Comparison of ENCODE assay signal across 15 cellular contexts in the genomic region with DNA sequence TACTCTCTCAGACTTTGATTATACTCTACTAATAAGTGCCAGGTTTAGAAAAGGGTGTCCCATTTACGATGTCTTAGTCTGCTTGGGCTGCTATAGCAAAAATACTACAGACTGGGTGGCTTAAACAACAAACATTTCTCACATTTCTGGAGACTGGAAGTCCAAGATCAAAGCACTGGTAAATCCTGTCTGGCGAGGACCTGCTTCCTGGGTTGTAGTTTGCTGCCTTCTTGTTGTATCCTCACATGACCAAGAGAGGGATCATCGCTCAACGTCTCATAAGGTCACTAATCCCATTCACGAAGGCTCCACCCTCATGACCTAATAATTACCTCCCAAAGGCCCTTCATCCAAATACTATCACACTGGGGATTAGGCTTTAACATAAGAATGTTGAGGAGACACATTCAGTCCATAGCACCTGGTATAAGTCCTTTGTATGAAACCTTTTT. TPM values are rescaled to one million over a fixed set of nuclear protein-coding genes. Genes with fewer than 3 reads are reported as not detected.
DNase-seq lines count a peak whose midpoint lies in the region; ATAC-seq and TF ChIP-seq lines count a peak whose summit lies in the region.
"Had no signal": no experiment of that assay in that cellular context is flagged by ENCODE, and none has a peak within 500 bp of the region (broad histone marks: within the 10 kb centered on the region; RNA-seq: fewer than 3 reads in every experiment).

No MANE protein-coding gene starts in this region.

- no peaks in the 10 kb centered on the region for H3K4me1 ChIP-seq in adrenal gland (replicated peaks in 1 of 2)
- H3K4me1 ChIP-seq: vagina had no signal

- ATAC-seq in left ventricle myocardium superior: peak; percentile 14
- no peak for ATAC-seq in left cardiac atrium
- ATAC-seq in GM21390 (IDR thresholded peaks at IDR 0.05; ENCODE audit: unreplicated experiment): no peak
- no peak for ATAC-seq in HG03280 (IDR thresholded peaks at IDR 0.05; ENCODE audit: unreplicated experiment)
- ATAC-seq: activated CD4-positive, alpha-beta T cell treated with anti-CD3 and anti-CD28 coated beads for 36 hours; activated T-helper 17 cell treated with anti-CD3 and anti-CD28 coated beads, Interleukin-2, amount 50 U/mL, for 72 hours had no signal

- 88 to 95% (median 91%) methylated on average over 5 of the region's 5 CpGs for WGBS in adrenal gland, 4 donors

- intact Hi-C loops in left ventricle myocardium superior (cut with micrococcal nuclease) (no loop called here), left cardiac atrium (cut with DNase I) (no loop called here), adrenal gland (cut with DNase I) (no loop called here)

- no peak for TF ChIP-seq CTCF in fibroblast of mammary gland (conservative IDR thresholded peaks at IDR 0.05; ENCODE audit: control insufficient read depth, insufficient read depth, low read depth, low read length)
- no peak for TF ChIP-seq CTCF in adrenal gland (IDR thresholded peaks at IDR 0.05)

- H3K36me3 ChIP-seq in adrenal gland (replicated peaks in 1 of 2): peaks cover 0 to 44% of the 10 kb centered on the region in 2 donors

- no peak overlapping the region for H3K27ac ChIP-seq in adrenal gland
- H3K27ac ChIP-seq: vagina had no signal

- H3K9me3 ChIP-seq in adrenal gland (replicated peaks in 1 of 3): no peaks in the 10 kb centered on the region
- H3K9me3 ChIP-seq: vagina had no signal

- DNase-seq in left ventricle myocardium superior (no peak), left cardiac atrium (no peak), fibroblast of mammary gland (ENCODE audit: low read depth) (peak; percentile 41), NCI-H2029 (lab: John Stamatoyannopoulos, UW) (no peak), adrenal gland (no peak)
- DNase-seq: activated CD4-positive, alpha-beta T cell treated with anti-CD3 and anti-CD28 coated beads for 36 hours; mammary epithelial cell; NCI-H1694; NK-92 treated with Interleukin-12 subunit alpha and Interleukin-12 subunit beta, amount 100 ng/mL, for 24 hours; stimulated activated CD8-positive, alpha-beta memory T cell treated with anti-CD3 and anti-CD28 coated beads, Interleukin-4, amount 100 ng/mL, for 48 hours had no signal

- TF ChIP-seq POLR2A in adrenal gland (IDR thresholded peaks at IDR 0.05): no peak

- H3K4me3 ChIP-seq in fibroblast of mammary gland (ENCODE audit: control insufficient read depth, low read depth, low read length) (no peak overlapping the region), adrenal gland (no peak overlapping the region)
- H3K4me3 ChIP-seq: vagina had no signal

- no peaks in the 10 kb centered on the region for H3K27me3 ChIP-seq in adrenal gland
- H3K27me3 ChIP-seq: vagina had no signal

TF ChIP-seq in PFSK-1, 5 proteins besides CTCF, POLR2A, EP300 and RAD21:
- TF ChIP-seq SIN3A (IDR thresholded peaks at IDR 0.05; ENCODE audit: borderline replicate concordance, insufficient read depth, low read length) (no peak), POLR2AphosphoS5 (IDR thresholded peaks at IDR 0.05; ENCODE audit: low read depth, low read length) (0 out of 2 replicates have a peak, but pooled peaks have one; percentile 46)

RNA-seq across cellular contexts. Expression of a gene that starts 12.0 kb away (rescaled TPM):
- total RNA-seq in left ventricle myocardium superior: 529 TPM
- 100 to 1,000 TPM; 551 to 783 TPM for total RNA-seq in left cardiac atrium
- polyA plus RNA-seq in PFSK-1 (2012; ENCODE audit: insufficient read length, low read depth): 235 TPM
- 100 to 1,000 TPM; 248 to 461 (median 311) TPM for total RNA-seq in adrenal gland
- polyA plus RNA-seq in adrenal gland: 100 to 1,000 TPM; 171 to 444 (median 434) TPM
